In genomic region chr13:112842343-112842856, GRCh38 we compare ENCODE assay signal across 12 cellular contexts.
A peak's percentile ranks its signal among the peaks of the same experiment; 100 is the strongest.
DNase-seq lines count a peak whose midpoint lies in the region; ATAC-seq and TF ChIP-seq lines count a peak whose summit lies in the region.
"Had no signal": no experiment of that assay in that cellular context is flagged by ENCODE, and none has a peak within 500 bp of the region (broad histone marks: within the 10 kb centered on the region; RNA-seq: fewer than 3 reads in every experiment).

No MANE protein-coding gene starts in this region.

- POLR2A ChIA-PET in GM10248 (lab: Yijun Ruan, JAX): no interaction called here

- CTCF ChIA-PET in GM10248 (lab: Yijun Ruan, JAX): interaction anchor here (1.9 kb wide), 1 partner anchor 13 kb away, joined by 4 read pairs; no protein-coding TSS in a partner anchor
- CTCF ChIA-PET in activated naive CD4-positive, alpha-beta T cell treated with anti-CD3 and anti-CD28 coated beads, Interleukin-2, amount 10 ng/mL, durations not matched to agents 7 days and 5 days (lab: Charles Lee): no interaction called here

- H3K36me3 Mint-ChIP-seq in progenitor cell of endocrine pancreas (ENCODE audit: insufficient read depth): peaks cover 29% of the 10 kb centered on the region
- H3K36me3 Mint-ChIP-seq in activated naive CD4-positive, alpha-beta T cell treated with anti-CD3 and anti-CD28 coated beads, Interleukin-2, amount 10 ng/mL, durations not matched to agents 7 days and 5 days: peaks cover 49% of the 10 kb centered on the region

- H3K36me3 ChIP-seq in right atrium auricular region: peaks cover 32% of the 10 kb centered on the region

- no peak for TF ChIP-seq CTCF in GM10248 (IDR thresholded peaks at IDR 0.05; ENCODE audit: control extremely low read depth, extremely low read depth, low read depth, missing control alignments)
- TF ChIP-seq CTCF in astrocyte of the cerebellum (IDR thresholded peaks at IDR 0.05; ENCODE audit: low read depth, low read length, missing control alignments): no peak
- no peak for TF ChIP-seq CTCF in right atrium auricular region (IDR thresholded peaks at IDR 0.05)
- no peak for TF ChIP-seq CTCF in progenitor cell of endocrine pancreas (IDR thresholded peaks at IDR 0.05; ENCODE audit: unreplicated experiment)
- no peak for TF ChIP-seq CTCF in foreskin keratinocyte (conservative IDR thresholded peaks at IDR 0.05)

- ATAC-seq in foreskin keratinocyte (no peak), HG02852 (IDR thresholded peaks at IDR 0.05; ENCODE audit: unreplicated experiment) (no peak)

- H3K27ac ChIP-seq in right atrium auricular region: peak overlapping the region; percentile 61 to 73
- no peak overlapping the region for H3K27ac ChIP-seq in foreskin keratinocyte

- H3K27me3 ChIP-seq in right atrium auricular region: no peaks in the 10 kb centered on the region
- no peaks in the 10 kb centered on the region for H3K27me3 ChIP-seq in foreskin keratinocyte

- DNase-seq in GM10248 (ENCODE audit: extremely low spot score): peak; percentile 53
- DNase-seq in astrocyte of the cerebellum (ENCODE audit: low read depth): peak; percentile 76
- peak; percentile 77 for DNase-seq in right atrium auricular region (ENCODE audit: low spot score)
- no peak for DNase-seq in progenitor cell of endocrine pancreas (ENCODE audit: low spot score, unreplicated experiment)
- DNase-seq in activated naive CD4-positive, alpha-beta T cell treated with anti-CD3 and anti-CD28 coated beads, Interleukin-2, amount 10 ng/mL, durations not matched to agents 7 days and 5 days: no peak
- DNase-seq in HT-29 (ENCODE audit: low spot score): no peak
- DNase-seq in foreskin keratinocyte: no peak
- DNase-seq: activated CD8-positive, alpha-beta memory T cell treated with anti-CD3 and anti-CD28 coated beads, Interleukin-2, amount 50 U/mL, for 48 hours; NCI-H2081; stimulated activated CD4-positive, alpha-beta T cell treated with anti-CD3 and anti-CD28 coated beads, Interleukin-12 subunit alpha, Interleukin-12 subunit beta, amount 100 ng/mL, for 4 hours; stimulated activated CD8-positive, alpha-beta memory T cell treated with anti-CD3 and anti-CD28 coated beads, Interleukin-4, amount 100 ng/mL, for 48 hours had no signal

- no peak overlapping the region for H3K4me3 Mint-ChIP-seq in progenitor cell of endocrine pancreas (ENCODE audit: low read depth)
- H3K4me3 Mint-ChIP-seq in activated naive CD4-positive, alpha-beta T cell treated with anti-CD3 and anti-CD28 coated beads, Interleukin-2, amount 10 ng/mL, durations not matched to agents 7 days and 5 days: no peak overlapping the region

- H3K4me3 ChIP-seq in astrocyte of the cerebellum (ENCODE audit: low read depth, low read length) (peak overlapping the region; percentile 18), right atrium auricular region (no peak overlapping the region)

- no peaks in the 10 kb centered on the region for H3K9me3 Mint-ChIP-seq in progenitor cell of endocrine pancreas (ENCODE audit: low read depth)
- H3K9me3 Mint-ChIP-seq in activated naive CD4-positive, alpha-beta T cell treated with anti-CD3 and anti-CD28 coated beads, Interleukin-2, amount 10 ng/mL, durations not matched to agents 7 days and 5 days: no peaks in the 10 kb centered on the region

- no peaks in the 10 kb centered on the region for H3K27me3 Mint-ChIP-seq in progenitor cell of endocrine pancreas
- H3K27me3 Mint-ChIP-seq in activated naive CD4-positive, alpha-beta T cell treated with anti-CD3 and anti-CD28 coated beads, Interleukin-2, amount 10 ng/mL, durations not matched to agents 7 days and 5 days: no peaks in the 10 kb centered on the region

- no peaks in the 10 kb centered on the region for H3K4me1 Mint-ChIP-seq in progenitor cell of endocrine pancreas (ENCODE audit: low read depth)
- peaks cover 2% of the 10 kb centered on the region for H3K4me1 Mint-ChIP-seq in activated naive CD4-positive, alpha-beta T cell treated with anti-CD3 and anti-CD28 coated beads, Interleukin-2, amount 10 ng/mL, durations not matched to agents 7 days and 5 days

- peak overlapping the region; percentile 37 for H3K27ac Mint-ChIP-seq in progenitor cell of endocrine pancreas
- H3K27ac Mint-ChIP-seq in activated naive CD4-positive, alpha-beta T cell treated with anti-CD3 and anti-CD28 coated beads, Interleukin-2, amount 10 ng/mL, durations not matched to agents 7 days and 5 days: no peak overlapping the region

- H3K9me3 ChIP-seq in right atrium auricular region: no peaks in the 10 kb centered on the region

- in situ Hi-C loops in astrocyte of the cerebellum (cut with HindIII; ENCODE audit: low sequenced_read_pairs): loop anchor here (5.0 kb wide), 1 partner anchor 175 kb away; no protein-coding TSS in a partner anchor

- peaks cover 0 to 22% of the 10 kb centered on the region in 2 donors for H3K4me1 ChIP-seq in right atrium auricular region
- H3K4me1 ChIP-seq in foreskin keratinocyte: no peaks in the 10 kb centered on the region

Comparison
In these comparisons a context has a peak if more than half of its experiments do, and no peak if none do; other contexts are left out.
1. DNase-seq: peak in GM10248 (single experiment), astrocyte of the cerebellum (single experiment) and right atrium auricular region (single experiment); none in progenitor cell of endocrine pancreas (single experiment), activated naive CD4-positive, alpha-beta T cell treated with anti-CD3 and anti-CD28 coated beads, Interleukin-2, amount 10 ng/mL, durations not matched to agents 7 days and 5 days (single experiment), HT-29 (single experiment) and foreskin keratinocyte (0 of 2).